18 cellular contexts compared by ENCODE assay signal in the genomic region with DNA sequence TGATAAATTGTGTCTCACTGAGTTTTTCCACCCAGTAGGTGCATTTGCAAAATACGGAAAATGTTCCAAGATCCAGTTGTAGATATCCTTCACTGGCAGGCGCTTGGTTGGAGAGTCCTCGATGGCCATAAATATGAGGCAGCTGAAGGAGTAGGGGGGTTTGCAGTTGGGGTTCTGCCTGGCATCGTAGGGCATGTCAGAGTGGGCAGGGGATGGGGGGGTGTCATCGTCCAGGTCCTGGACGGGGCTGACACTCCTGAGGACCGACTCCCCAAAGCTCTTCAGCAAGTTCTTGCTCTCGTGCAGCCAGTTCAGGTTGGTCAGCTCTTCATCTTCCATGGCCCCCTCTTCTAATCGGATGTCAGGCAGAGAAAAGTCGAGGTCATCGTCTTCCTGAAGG.
"Had no signal": no experiment of that assay in that cellular context is flagged by ENCODE, and none has a peak within 500 bp of the region (broad histone marks: within the 10 kb centered on the region; RNA-seq: fewer than 3 reads in every experiment).

No MANE protein-coding gene starts in this region.

- H3K36me3 ChIP-seq: thoracic aorta had no signal

- H3K27me3 ChIP-seq: heart left ventricle, sigmoid colon, stomach, transverse colon had no signal

- DNase-seq: effector memory CD4-positive, alpha-beta T cell; heart left ventricle; hippocampal formation; mucosa of descending colon; naive thymus-derived CD8-positive, alpha-beta T cell; sigmoid colon; stimulated activated CD4-positive, alpha-beta T cell treated with anti-CD3 and anti-CD28 coated beads, Interleukin-2, amount 100 ng/mL, for 24 hours; stimulated activated CD4-positive, alpha-beta T cell treated with anti-CD3 and anti-CD28 coated beads, Interleukin-4, amount 100 ng/mL, for 4 hours; stimulated activated naive CD4-positive, alpha-beta T cell; stomach; substantia nigra; transverse colon had no signal

- H3K4me3 ChIP-seq: heart left ventricle, mucosa of descending colon, sigmoid colon, skin epidermis, stomach, thoracic aorta, transverse colon had no signal

- ATAC-seq: esophagus mucosa; heart left ventricle; mucosa of descending colon; naive thymus-derived CD8-positive, alpha-beta T cell had no signal

- H3K27ac ChIP-seq: heart left ventricle, sigmoid colon, skin epidermis, stomach, transverse colon had no signal

- H3K9me3 Mint-ChIP-seq: naive thymus-derived CD8-positive, alpha-beta T cell had no signal

- H3K9me3 ChIP-seq: heart left ventricle, mucosa of descending colon, stomach, thoracic aorta, transverse colon had no signal

- FAIRE-seq: endometrium, frontal cortex, urothelium cell line had no signal
